8 cellular contexts compared by ENCODE assay signal in the genomic region with DNA sequence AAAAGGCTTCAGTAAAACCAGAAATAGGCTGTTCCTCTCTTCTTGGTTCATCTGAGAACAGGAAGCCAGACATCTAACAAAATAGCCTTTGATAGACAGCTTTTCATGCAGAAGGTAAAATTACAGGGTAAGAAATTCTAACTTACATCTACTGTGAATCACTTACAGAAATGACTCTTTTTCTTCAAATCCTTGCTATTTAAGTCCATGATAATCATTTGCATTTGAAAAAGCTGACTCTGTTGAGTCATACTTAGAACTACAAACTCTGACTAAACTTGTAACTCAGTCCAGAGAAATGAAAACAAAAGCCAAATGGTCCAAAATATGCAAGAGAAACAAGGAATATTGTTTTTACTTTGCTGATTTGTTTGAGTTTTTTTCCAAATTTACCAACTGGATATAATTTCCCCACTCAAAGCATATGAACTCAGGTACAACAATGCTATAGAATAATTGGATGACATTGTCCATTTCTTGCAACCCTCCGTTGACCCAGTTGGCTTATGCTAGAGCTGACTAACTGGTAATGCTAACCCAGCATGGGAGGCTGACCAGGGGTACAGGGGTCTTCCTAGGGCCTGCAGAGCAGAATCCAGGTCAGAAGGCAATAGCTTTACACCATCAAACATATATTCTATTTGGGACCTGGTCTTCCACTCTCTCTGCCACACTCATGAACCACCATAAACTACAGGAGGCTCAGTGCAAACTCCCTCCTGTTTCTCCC. TPM values are rescaled to one million over a fixed set of nuclear protein-coding genes. Genes with fewer than 3 reads are reported as not detected.
DNase-seq lines count a peak whose midpoint lies in the region; ATAC-seq and TF ChIP-seq lines count a peak whose summit lies in the region.

No MANE protein-coding gene starts in this region.

- no peak overlapping the region for H3K9ac ChIP-seq in neural progenitor cell

- no peak overlapping the region for H2AFZ ChIP-seq in neural progenitor cell (replicated peaks)

- no peak for TF ChIP-seq POLR2A in gastroesophageal sphincter (IDR thresholded peaks at IDR 0.05)

- 100% methylated on average over 1 of the region's 1 CpG; no CpG with 5 or more reads in 1 of the 2 donors for WGBS in gastroesophageal sphincter (ENCODE audit: low coverage in 1 of 2), 2 donors

- H3K4me1 ChIP-seq in gastroesophageal sphincter = no peaks in the 10 kb centered on the region
- H3K4me1 ChIP-seq in neural progenitor cell = no peaks in the 10 kb centered on the region

- no peaks in the 10 kb centered on the region for H4K20me1 ChIP-seq in neural progenitor cell (ENCODE audit: low read depth)

- no peaks in the 10 kb centered on the region for H3K9me3 ChIP-seq in gastroesophageal sphincter
- H3K9me3 ChIP-seq in neural progenitor cell (ENCODE audit: low read depth) = no peaks in the 10 kb centered on the region

- peak; percentile 71 for ATAC-seq in GM21381 (IDR thresholded peaks at IDR 0.05; ENCODE audit: unreplicated experiment)
- peak; percentile 89 for ATAC-seq in HG03469 (IDR thresholded peaks at IDR 0.05; ENCODE audit: unreplicated experiment)
- ATAC-seq in gastroesophageal sphincter = no peak

- H3K9me3 Mint-ChIP-seq in type B pancreatic cell (no peaks in the 10 kb centered on the region), neural progenitor cell (no peaks in the 10 kb centered on the region)

- H3F3A ChIP-seq in neural progenitor cell (ENCODE audit: low read depth) = no peaks in the 10 kb centered on the region

- H3K36me3 ChIP-seq in gastroesophageal sphincter = peaks cover 0 to 33% of the 10 kb centered on the region in 2 donors
- no peaks in the 10 kb centered on the region for H3K36me3 ChIP-seq in neural progenitor cell

- H3K4me3 ChIP-seq in gastroesophageal sphincter = no peak overlapping the region
- no peak overlapping the region for H3K4me3 ChIP-seq in neural progenitor cell

- H3K36me3 Mint-ChIP-seq in type B pancreatic cell = peaks cover 7% of the 10 kb centered on the region
- peaks cover 2% of the 10 kb centered on the region for H3K36me3 Mint-ChIP-seq in neural progenitor cell

- H3K79me2 ChIP-seq in neural progenitor cell (ENCODE audit: low read depth) = no peaks in the 10 kb centered on the region

- TF ChIP-seq EP300 in gastroesophageal sphincter (IDR thresholded peaks at IDR 0.05) = no peak

- no peak overlapping the region for H3K4me2 ChIP-seq in neural progenitor cell

- H3K27me3 ChIP-seq in gastroesophageal sphincter (no peaks in the 10 kb centered on the region), neural progenitor cell (no peaks in the 10 kb centered on the region)

- no peaks in the 10 kb centered on the region for H3K27me3 Mint-ChIP-seq in type B pancreatic cell
- no peaks in the 10 kb centered on the region for H3K27me3 Mint-ChIP-seq in neural progenitor cell (ENCODE audit: insufficient read depth, low read depth)

- H3K27ac Mint-ChIP-seq in type B pancreatic cell = no peak overlapping the region
- no peak overlapping the region for H3K27ac Mint-ChIP-seq in neural progenitor cell

- H3K27ac ChIP-seq in gastroesophageal sphincter = no peak overlapping the region
- H3K27ac ChIP-seq in neural progenitor cell = no peak overlapping the region

- TF ChIP-seq CTCF in gastroesophageal sphincter (IDR thresholded peaks at IDR 0.05) (no peak), type B pancreatic cell (conservative IDR thresholded peaks at IDR 0.05) (no peak), neural progenitor cell (IDR thresholded peaks at IDR 0.05) (no peak)

- DNase-seq in GM04504 (ENCODE audit: low read depth) (peak; percentile 43), fibroblast of gingiva (ENCODE audit: low read depth) (peak; percentile 70), type B pancreatic cell (ENCODE audit: extremely low spot score, unreplicated experiment) (no peak), neural progenitor cell (ENCODE audit: low spot score) (no peak), NCI-H2107 treated with DMSO at 0.1 percent for 48 hours (lab: John Stamatoyannopoulos, UW; ENCODE audit: unreplicated experiment) (no peak)

- H3K4me3 Mint-ChIP-seq in type B pancreatic cell (no peak overlapping the region), neural progenitor cell (no peak overlapping the region)

- H3K4me1 Mint-ChIP-seq in type B pancreatic cell (ENCODE audit: unreplicated experiment) = peaks cover 5% of the 10 kb centered on the region
- no peaks in the 10 kb centered on the region for H3K4me1 Mint-ChIP-seq in neural progenitor cell

RNA-seq across cellular contexts. Expression of gene MREG, which starts 18.8 kb away (rescaled TPM):
- 1 to 10 TPM in 1 of 4 donors, under 1 TPM in 3; 0.40 to 3.3 (median 0.54) TPM for total RNA-seq in gastroesophageal sphincter
- total RNA-seq in type B pancreatic cell (ENCODE audit: low replicate concordance) = 15.7 and 21.2 TPM in 2 replicates
- 11.0 and 19.1 TPM in 2 replicates for total RNA-seq in neural progenitor cell (ENCODE audit: low replicate concordance)

RNA-seq across cellular contexts. Expression of gene PECR, which starts 49.5 kb away (rescaled TPM):
- total RNA-seq in gastroesophageal sphincter = 10 to 100 TPM in 1 of 4 donors, 1 to 10 TPM in 3; 4.9 to 15.3 (median 7.7) TPM
- total RNA-seq in type B pancreatic cell (ENCODE audit: low replicate concordance) = 13.9 and 19.0 TPM in 2 replicates
- total RNA-seq in neural progenitor cell (ENCODE audit: low replicate concordance) = 14.8 and 21.2 TPM in 2 replicates

RNA-seq across cellular contexts. Expression of gene TMEM169, which starts 49.6 kb away (rescaled TPM):
- 1 to 10 TPM in 1 of 4 donors, under 1 TPM in 2, not detected in 1; 0.67 to 3.1 (median 0.78) TPM for total RNA-seq in gastroesophageal sphincter
- total RNA-seq in type B pancreatic cell (ENCODE audit: low replicate concordance) = 2.1 and 5.1 TPM in 2 replicates
- 17.9 and 19.6 TPM in 2 replicates for total RNA-seq in neural progenitor cell (ENCODE audit: low replicate concordance)

Comparison
In these comparisons a context has a peak if more than half of its experiments do, and no peak if none do; other contexts are left out.
1. DNase-seq: peak in GM04504 (single experiment) and fibroblast of gingiva (single experiment); none in type B pancreatic cell (single experiment), neural progenitor cell (single experiment) and NCI-H2107 treated with DMSO at 0.1 percent for 48 hours (single experiment).